In the genomic region with DNA sequence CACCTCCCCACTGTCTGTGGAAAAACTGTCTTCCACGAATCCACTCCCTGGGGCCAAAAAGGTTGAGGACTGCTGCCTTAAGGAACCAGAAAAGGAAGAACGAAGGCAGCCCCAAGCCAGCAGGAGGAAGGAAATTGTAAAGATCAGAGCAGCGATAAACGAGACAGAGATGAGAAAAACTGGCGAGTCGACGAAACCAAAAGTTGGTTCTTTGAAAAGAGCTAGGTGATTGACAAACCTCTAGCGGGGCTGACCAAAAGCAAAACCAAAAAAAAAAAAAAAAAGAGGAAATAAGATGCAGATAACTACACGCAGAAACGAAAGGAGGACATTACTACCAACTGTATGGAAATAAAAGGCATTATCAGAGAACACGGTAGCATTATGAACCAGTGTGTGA, we compare ENCODE assay signal across 1 cellular context.
TF ChIP-seq lines count a peak whose summit lies in the region.

No MANE protein-coding gene starts in this region.

TF ChIP-seq in GM12878, 131 proteins besides CTCF, POLR2A, EP300 and RAD21 (continued from another document):
- TF ChIP-seq SKIL (IDR thresholded peaks at IDR 0.05; ENCODE audit: low read depth, poor library complexity, severe bottlenecking) = peak; percentile 73
- TF ChIP-seq NR2C2 (IDR thresholded peaks at IDR 0.05; ENCODE audit: borderline replicate concordance, control insufficient read depth, insufficient read length, low read depth) = no peak
- no peak for TF ChIP-seq PAX8 (IDR thresholded peaks at IDR 0.05)
TF ChIP-seq in GM12878: peak in this region for 35.
